1 cellular context compared by ENCODE assay signal in the genomic region with DNA sequence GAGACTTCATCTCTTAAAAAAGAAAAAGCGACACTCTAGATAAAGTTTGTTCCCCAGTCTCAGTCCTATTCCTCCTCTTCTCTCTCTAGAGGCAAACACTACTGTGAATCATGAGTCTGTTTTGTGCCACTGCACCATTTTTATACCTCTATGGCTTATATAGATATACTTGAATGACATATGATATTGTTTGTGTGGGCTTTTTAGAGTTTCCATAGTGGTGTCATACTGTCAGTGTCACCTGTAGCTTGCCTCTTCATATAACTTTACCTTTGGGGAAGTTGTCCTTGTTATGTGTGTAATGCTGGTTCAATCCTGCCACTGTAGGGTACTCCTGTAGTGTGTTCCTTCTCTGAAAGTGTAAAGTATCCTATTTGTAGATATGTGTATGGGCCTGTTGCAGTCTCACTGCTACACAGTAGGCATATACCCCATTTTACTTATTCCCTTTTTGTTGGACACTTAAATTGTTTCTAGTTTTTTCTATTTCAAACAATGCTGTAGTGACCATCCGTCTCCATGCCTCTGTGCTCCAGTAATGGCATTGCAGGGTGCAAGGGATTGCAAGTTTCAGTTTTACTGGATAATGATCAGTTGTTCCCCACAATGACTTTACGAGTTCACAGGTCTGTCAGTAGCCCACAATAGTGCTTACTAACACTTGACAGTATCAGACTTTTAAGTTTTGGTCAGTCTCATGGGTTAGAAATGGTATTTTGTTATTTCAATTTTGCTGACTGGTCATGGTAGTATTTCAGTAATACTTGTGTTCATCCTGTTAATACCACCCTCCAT.
TF ChIP-seq lines count a peak whose summit lies in the region.

No MANE protein-coding gene starts in this region.

TF ChIP-seq in K562, 482 proteins besides CTCF, POLR2A, EP300 and RAD21 (continued from another document):
- TF ChIP-seq, protein P1, sequence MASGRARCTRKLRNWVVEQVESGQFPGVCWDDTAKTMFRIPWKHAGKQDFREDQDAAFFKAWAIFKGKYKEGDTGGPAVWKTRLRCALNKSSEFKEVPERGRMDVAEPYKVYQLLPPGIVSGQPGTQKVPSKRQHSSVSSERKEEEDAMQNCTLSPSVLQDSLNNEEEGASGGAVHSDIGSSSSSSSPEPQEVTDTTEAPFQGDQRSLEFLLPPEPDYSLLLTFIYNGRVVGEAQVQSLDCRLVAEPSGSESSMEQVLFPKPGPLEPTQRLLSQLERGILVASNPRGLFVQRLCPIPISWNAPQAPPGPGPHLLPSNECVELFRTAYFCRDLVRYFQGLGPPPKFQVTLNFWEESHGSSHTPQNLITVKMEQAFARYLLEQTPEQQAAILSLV (tag; IDR thresholded peaks at IDR 0.05): 0 out of 2 replicates have a peak, but pooled peaks have one; percentile 20
- TF ChIP-seq NELFE (IDR thresholded peaks at IDR 0.05; ENCODE audit: insufficient read depth, insufficient read length) (no peak), RERE (CRISPR knock-in tag; IDR thresholded peaks at IDR 0.05; ENCODE audit: borderline replicate concordance) (no peak), GABPB1 (CRISPR knock-in tag; IDR thresholded peaks at IDR 0.05) (no peak), ZNF699 (CRISPR knock-in tag; IDR thresholded peaks at IDR 0.05; ENCODE audit: insufficient replicate concordance) (no peak), TBL1XR1 (IDR thresholded peaks at IDR 0.05; ENCODE audit: low read length in 2 of 2) (0 out of 4 replicates have a peak, but pooled peaks of 1 of the 2 experiments have one; percentile 2), KLF10 (CRISPR knock-in tag; IDR thresholded peaks at IDR 0.05) (peak; percentile 48; the same call in 1 of the 2 replicates), HINFP (tag; conservative IDR thresholded peaks at IDR 0.05; ENCODE audit: low read depth) (no peak), SMARCA4 (IDR thresholded peaks at IDR 0.05) (peak; percentile 79), TCFL5 (CRISPR knock-in tag; conservative IDR thresholded peaks at IDR 0.05) (no peak), ZBTB17 (CRISPR knock-in tag; IDR thresholded peaks at IDR 0.05) (0 out of 2 replicates have a peak, but pooled peaks have one; percentile 58), ELF2 (CRISPR knock-in tag; IDR thresholded peaks at IDR 0.05) (peak; percentile 61; the same call in 1 of the 2 replicates), TCF7 (IDR thresholded peaks at IDR 0.05; ENCODE audit: borderline replicate concordance) (no peak), ZNF507 (tag; conservative IDR thresholded peaks at IDR 0.05) (no peak), MCM7 (IDR thresholded peaks at IDR 0.05) (no peak), LCOR (CRISPR knock-in tag; IDR thresholded peaks at IDR 0.05) (no peak), HDAC2 (IDR thresholded peaks at IDR 0.05) (no peak), MCM3 (IDR thresholded peaks at IDR 0.05) (no peak), ZBTB12 (CRISPR knock-in tag; IDR thresholded peaks at IDR 0.05) (no peak), ZFP30 (CRISPR knock-in tag; IDR thresholded peaks at IDR 0.05; ENCODE audit: borderline replicate concordance) (no peak), TRIM24 (IDR thresholded peaks at IDR 0.05) (no peak), SIN3A (IDR thresholded peaks at IDR 0.05; ENCODE audit: borderline replicate concordance in 2 of 2, control insufficient read depth in 1 of 2, low read depth in 2 of 2, low read length in 2 of 2) (no peak), KDM1A (IDR thresholded peaks at IDR 0.05) (0 out of 4 replicates have a peak, but pooled peaks of 1 of the 2 experiments have one; percentile 14), ZNF561 (CRISPR knock-in tag; conservative IDR thresholded peaks at IDR 0.05) (no peak), NFYB (IDR thresholded peaks at IDR 0.05; ENCODE audit: extremely low read depth, insufficient read length) (no peak), JUN (IDR thresholded peaks at IDR 0.05; ENCODE audit: borderline replicate concordance, low read depth, low read length) (0 out of 2 replicates have a peak, but pooled peaks have one; percentile 26), JUN (CRISPR knock-in tag; IDR thresholded peaks at IDR 0.05; ENCODE audit: borderline replicate concordance) (no peak), HDAC8 (tag; IDR thresholded peaks at IDR 0.05) (no peak), BRCA1 (IDR thresholded peaks at IDR 0.05) (no peak), BRCA1 (CRISPR knock-in tag; IDR thresholded peaks at IDR 0.05) (no peak), OTX1 (CRISPR knock-in tag; IDR thresholded peaks at IDR 0.05) (no peak), MNT (conservative IDR thresholded peaks at IDR 0.05) (peak; percentile 19 to 51; a peak in 2 of 4 replicates)
- TF ChIP-seq, protein P2, sequence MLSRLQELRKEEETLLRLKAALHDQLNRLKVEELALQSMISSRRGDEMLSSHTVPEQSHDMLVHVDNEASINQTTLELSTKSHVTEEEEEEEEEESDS (CRISPR knock-in tag; IDR thresholded peaks at IDR 0.05): no peak
- TF ChIP-seq, protein P3, sequence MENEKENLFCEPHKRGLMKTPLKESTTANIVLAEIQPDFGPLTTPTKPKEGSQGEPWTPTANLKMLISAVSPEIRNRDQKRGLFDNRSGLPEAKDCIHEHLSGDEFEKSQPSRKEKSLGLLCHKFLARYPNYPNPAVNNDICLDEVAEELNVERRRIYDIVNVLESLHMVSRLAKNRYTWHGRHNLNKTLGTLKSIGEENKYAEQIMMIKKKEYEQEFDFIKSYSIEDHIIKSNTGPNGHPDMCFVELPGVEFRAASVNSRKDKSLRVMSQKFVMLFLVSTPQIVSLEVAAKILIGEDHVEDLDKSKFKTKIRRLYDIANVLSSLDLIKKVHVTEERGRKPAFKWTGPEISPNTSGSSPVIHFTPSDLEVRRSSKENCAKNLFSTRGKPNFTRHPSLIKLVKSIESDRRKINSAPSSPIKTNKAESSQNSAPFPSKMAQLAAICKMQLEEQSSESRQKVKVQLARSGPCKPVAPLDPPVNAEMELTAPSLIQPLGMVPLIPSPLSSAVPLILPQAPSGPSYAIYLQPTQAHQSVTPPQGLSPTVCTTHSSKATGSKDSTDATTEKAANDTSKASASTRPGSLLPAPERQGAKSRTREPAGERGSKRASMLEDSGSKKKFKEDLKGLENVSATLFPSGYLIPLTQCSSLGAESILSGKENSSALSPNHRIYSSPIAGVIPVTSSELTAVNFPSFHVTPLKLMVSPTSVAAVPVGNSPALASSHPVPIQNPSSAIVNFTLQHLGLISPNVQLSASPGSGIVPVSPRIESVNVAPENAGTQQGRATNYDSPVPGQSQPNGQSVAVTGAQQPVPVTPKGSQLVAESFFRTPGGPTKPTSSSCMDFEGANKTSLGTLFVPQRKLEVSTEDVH (IDR thresholded peaks at IDR 0.05; ENCODE audit: low read depth, partially characterized antibody): peak; percentile 8
- TF ChIP-seq, protein P4, sequence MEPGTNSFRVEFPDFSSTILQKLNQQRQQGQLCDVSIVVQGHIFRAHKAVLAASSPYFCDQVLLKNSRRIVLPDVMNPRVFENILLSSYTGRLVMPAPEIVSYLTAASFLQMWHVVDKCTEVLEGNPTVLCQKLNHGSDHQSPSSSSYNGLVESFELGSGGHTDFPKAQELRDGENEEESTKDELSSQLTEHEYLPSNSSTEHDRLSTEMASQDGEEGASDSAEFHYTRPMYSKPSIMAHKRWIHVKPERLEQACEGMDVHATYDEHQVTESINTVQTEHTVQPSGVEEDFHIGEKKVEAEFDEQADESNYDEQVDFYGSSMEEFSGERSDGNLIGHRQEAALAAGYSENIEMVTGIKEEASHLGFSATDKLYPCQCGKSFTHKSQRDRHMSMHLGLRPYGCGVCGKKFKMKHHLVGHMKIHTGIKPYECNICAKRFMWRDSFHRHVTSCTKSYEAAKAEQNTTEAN (CRISPR knock-in tag; IDR thresholded peaks at IDR 0.05): no peak; the same call in 1 of the 2 replicates
